15 cellular contexts compared by ENCODE assay signal in genomic region chr4:158816953-158817352, GRCh38. TPM values are rescaled to one million over a fixed set of nuclear protein-coding genes. Genes with fewer than 3 reads are reported as not detected.
A peak's percentile ranks its signal among the peaks of the same experiment; 100 is the strongest.
DNase-seq lines count a peak whose midpoint lies in the region; ATAC-seq, FAIRE-seq and TF ChIP-seq lines count a peak whose summit lies in the region.
"Had no signal": no experiment of that assay in that cellular context is flagged by ENCODE, and none has a peak within 500 bp of the region (broad histone marks: within the 10 kb centered on the region; RNA-seq: fewer than 3 reads in every experiment).

No MANE protein-coding gene starts in this region.

- CTCF ChIA-PET in GM12878 (lab: Yijun Ruan, JAX), result interaction anchor here (0.7 to 2.1 kb wide), 2 partner anchors 13 to 35 kb away, joined by 4 to 5 read pairs; no protein-coding TSS in a partner anchor

- no peak for TF ChIP-seq RAD21 in GM12878 (IDR thresholded peaks at IDR 0.05; ENCODE audit: insufficient read depth, low read depth, low read length)

- peak; percentile 75 for FAIRE-seq in GM12878 (lab: Jason Lieb, UNC)

- POLR2A ChIA-PET in GM12878 (lab: Charles Lee), result interaction anchor here (3.3 kb wide), 1 partner anchor 8 kb away, joined by 12 read pairs; no protein-coding TSS in a partner anchor

- DNase-seq in CD1c-positive myeloid dendritic cell (ENCODE audit: extremely low spot score) (peak; percentile 64), GM12878 (ENCODE audit: low read depth, low spot score) (no peak), left ventricle myocardium superior (no peak), NCI-H2171 (lab: John Stamatoyannopoulos, UW) (no peak), prostate gland (ENCODE audit: low spot score) (no peak)
- DNase-seq: activated naive CD8-positive, alpha-beta T cell treated with anti-CD3 and anti-CD28 coated beads, Interleukin-2, amount 50 U/mL, for 24 hours; caudate nucleus; gastrocnemius medialis; Kasumi-1; NCI-H2029 had no signal

- peaks cover 7% of the 10 kb centered on the region for H3K79me2 ChIP-seq in GM12878 (ENCODE audit: control insufficient read depth, insufficient read depth, low read length)

- no peaks in the 10 kb centered on the region for H4K20me1 ChIP-seq in GM12878 (ENCODE audit: control insufficient read depth, insufficient read depth)

- peak; percentile 39 for ATAC-seq in GM19372 (IDR thresholded peaks at IDR 0.05; ENCODE audit: low read depth, unreplicated experiment)
- ATAC-seq in HG03571 (IDR thresholded peaks at IDR 0.05; ENCODE audit: unreplicated experiment), result peak; percentile 29
- peak; percentile 56 for ATAC-seq in GM12878
- no peak for ATAC-seq in left ventricle myocardium superior
- no peak for ATAC-seq in HG03135 (IDR thresholded peaks at IDR 0.05; ENCODE audit: unreplicated experiment)
- ATAC-seq: gastrocnemius medialis had no signal

- H3K9ac ChIP-seq in GM12878 (ENCODE audit: control insufficient read depth, insufficient read depth, low read length), result no peak overlapping the region

- no peak for TF ChIP-seq EP300 in GM12878 (IDR thresholded peaks at IDR 0.05; ENCODE audit: borderline replicate concordance in 1 of 2, control insufficient read depth in 1 of 2, low read depth in 2 of 2, low read length in 2 of 2)

- TF ChIP-seq POLR2A in GM12878 (IDR thresholded peaks at IDR 0.05; ENCODE audit: low read depth, low read length), result no peak
- TF ChIP-seq POLR2A in prostate gland (IDR thresholded peaks at IDR 0.05), result no peak

- H3K9me3 ChIP-seq in GM12878 (replicated peaks; ENCODE audit: control insufficient read depth, insufficient read depth, low read length) (no peaks in the 10 kb centered on the region; the same call in 2 of the 3 replicates), prostate gland (no peaks in the 10 kb centered on the region)
- H3K9me3 ChIP-seq: gastrocnemius medialis, SJSA1, suprapubic skin had no signal

- no peaks in the 10 kb centered on the region for H3K36me3 ChIP-seq in GM12878 (ENCODE audit: control insufficient read depth in 2 of 2, insufficient read depth in 2 of 2, low read length in 1 of 2)
- no peaks in the 10 kb centered on the region for H3K36me3 ChIP-seq in prostate gland
- H3K36me3 ChIP-seq: gastrocnemius medialis, SJSA1, suprapubic skin had no signal

- intact Hi-C loops in GM12878 (cut with micrococcal nuclease; ENCODE audit: unreplicated experiment) (no loop called here), left ventricle myocardium superior (cut with micrococcal nuclease) (no loop called here), prostate gland (cut with DNase I) (no loop called here)

- RAD21 ChIA-PET in GM12878 (lab: Charles Lee; ENCODE audit: unreplicated experiment), result interaction anchor here (0.7 kb wide), 1 partner anchor 8 kb away, joined by 3 read pairs; no protein-coding TSS in a partner anchor

- no peak overlapping the region for H2AFZ ChIP-seq in GM12878 (ENCODE audit: control insufficient read depth, low read depth, low read length)

- SMC1A ChIA-PET in GM12878 (lab: Charles Lee; ENCODE audit: uncharacterized antibody, unreplicated experiment), result interaction anchor here (0.6 to 2.8 kb wide), 6 partner anchors 10 to 247 kb away, joined by 3 to 22 read pairs (median 4); no protein-coding TSS in a partner anchor

- H3K4me3 ChIP-seq in GM12878, result no peak overlapping the region
- no peak overlapping the region for H3K4me3 ChIP-seq in prostate gland
- H3K4me3 ChIP-seq: gastrocnemius medialis, SJSA1, suprapubic skin had no signal

- TF ChIP-seq CTCF in GM12878 (IDR thresholded peaks at IDR 0.05 in 2 of 3, conservative IDR thresholded peaks at IDR 0.05 in 1 of 3; ENCODE audit: control insufficient read depth in 2 of 3, extremely low read depth in 1 of 3, insufficient read depth in 1 of 3, low read depth in 3 of 3, low read length in 3 of 3) (no peak), prostate gland (IDR thresholded peaks at IDR 0.05) (no peak)

- H3K27ac ChIP-seq in GM12878 (ENCODE audit: control insufficient read depth, insufficient read depth) (no peak overlapping the region), prostate gland (no peak overlapping the region)
- H3K27ac ChIP-seq: SJSA1, suprapubic skin had no signal

- WGBS in GM12878 (ENCODE audit: insufficient coverage, insufficient replicate concordance, low lambda C conversion rate, missing lambda C conversion rate), result 0% methylated on average over 1 of the region's 1 CpG
- WGBS in prostate gland, result 89% methylated on average over 1 of the region's 1 CpG

- no peaks in the 10 kb centered on the region for H3K27me3 ChIP-seq in GM12878 (replicated peaks in 1 of 2; ENCODE audit: control insufficient read depth in 2 of 2, insufficient read depth in 2 of 2, low read length in 1 of 2)
- no peaks in the 10 kb centered on the region for H3K27me3 ChIP-seq in prostate gland (replicated peaks; ENCODE audit: insufficient read depth)
- H3K27me3 ChIP-seq: gastrocnemius medialis, SJSA1, suprapubic skin had no signal

- in situ Hi-C loops in GM12878 (cut with MboI), result no loop called here

- no peak overlapping the region for H3K4me2 ChIP-seq in GM12878 (ENCODE audit: control insufficient read depth, insufficient read depth)

- H3K4me1 ChIP-seq in GM12878 (ENCODE audit: control insufficient read depth, insufficient read depth, low read length) (peaks cover 2% of the 10 kb centered on the region; the same call in 1 of the 2 replicates), prostate gland (replicated peaks) (peaks cover 7% of the 10 kb centered on the region)

- BruUV-seq in GM12878 (replicated peaks; lab: Mats Ljungman, UMichigan), result no TSS peak

TF ChIP-seq in GM12878, 131 proteins besides CTCF, POLR2A, EP300 and RAD21:
- TF ChIP-seq PKNOX1 (IDR thresholded peaks at IDR 0.05), result peak; percentile 19; the same call in 1 of the 2 replicates
- TF ChIP-seq IKZF2 (IDR thresholded peaks at IDR 0.05), result peak; percentile 44 to 57; a peak in 2 of 4 replicates
- TF ChIP-seq SPI1 (IDR thresholded peaks at IDR 0.05; ENCODE audit: borderline replicate concordance, insufficient read depth, low read depth, low read length), result no peak
- peak; percentile 83 for TF ChIP-seq NR2F1 (conservative IDR thresholded peaks at IDR 0.05)
- peak; percentile 74 for TF ChIP-seq MEF2B (IDR thresholded peaks at IDR 0.05; ENCODE audit: partially characterized antibody, poor library complexity, severe bottlenecking)
- 0 out of 2 replicates have a peak, but pooled peaks have one; percentile 26 for TF ChIP-seq SMARCA5 (IDR thresholded peaks at IDR 0.05)
- peak; percentile 51 for TF ChIP-seq RAD51 (IDR thresholded peaks at IDR 0.05)
- TF ChIP-seq DPF2 (IDR thresholded peaks at IDR 0.05), result 0 out of 2 replicates have a peak, but pooled peaks have one; percentile 22
- TF ChIP-seq BCL11A (IDR thresholded peaks at IDR 0.05; ENCODE audit: low read depth, low read length), result no peak
- TF ChIP-seq BHLHE40 (IDR thresholded peaks at IDR 0.05; ENCODE audit: borderline replicate concordance in 1 of 2, low read depth in 2 of 2, low read length in 1 of 2), result peak; percentile 70 to 81; a peak in 3 of 4 replicates
- TF ChIP-seq, protein P1, sequence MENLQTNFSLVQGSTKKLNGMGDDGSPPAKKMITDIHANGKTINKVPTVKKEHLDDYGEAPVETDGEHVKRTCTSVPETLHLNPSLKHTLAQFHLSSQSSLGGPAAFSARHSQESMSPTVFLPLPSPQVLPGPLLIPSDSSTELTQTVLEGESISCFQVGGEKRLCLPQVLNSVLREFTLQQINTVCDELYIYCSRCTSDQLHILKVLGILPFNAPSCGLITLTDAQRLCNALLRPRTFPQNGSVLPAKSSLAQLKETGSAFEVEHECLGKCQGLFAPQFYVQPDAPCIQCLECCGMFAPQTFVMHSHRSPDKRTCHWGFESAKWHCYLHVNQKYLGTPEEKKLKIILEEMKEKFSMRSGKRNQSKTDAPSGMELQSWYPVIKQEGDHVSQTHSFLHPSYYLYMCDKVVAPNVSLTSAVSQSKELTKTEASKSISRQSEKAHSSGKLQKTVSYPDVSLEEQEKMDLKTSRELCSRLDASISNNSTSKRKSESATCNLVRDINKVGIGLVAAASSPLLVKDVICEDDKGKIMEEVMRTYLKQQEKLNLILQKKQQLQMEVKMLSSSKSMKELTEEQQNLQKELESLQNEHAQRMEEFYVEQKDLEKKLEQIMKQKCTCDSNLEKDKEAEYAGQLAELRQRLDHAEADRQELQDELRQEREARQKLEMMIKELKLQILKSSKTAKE (IDR thresholded peaks at IDR 0.05; ENCODE audit: low read depth, poor library complexity, severe bottlenecking), result peak; percentile 20
- no peak for TF ChIP-seq ZSCAN29 (IDR thresholded peaks at IDR 0.05)

RNA-seq across cellular contexts. Expression of gene FNIP2, which starts 48.1 kb away (rescaled TPM):
- 7.1 and 7.9 TPM in 2 replicates for total RNA-seq in GM12878 (2013; cell fraction: nucleolus; rRNA removed)
- 0.17 and 0.22 TPM in 2 replicates for total RNA-seq in GM12878 (2014; rRNA removed)
- total RNA-seq in GM12878 (2014; rRNA removed; fragmentation: Illumina TruSeq; extraction: Trizol), result 0.23 and 0.27 TPM in 2 replicates
- 0.32 and 0.38 TPM in 2 replicates for total RNA-seq in GM12878 (2021)
- polyA plus RNA-seq in GM12878 (2011; ENCODE audit: low read depth), result 0.92 TPM
- 0.32 and 0.38 TPM in 2 replicates for polyA plus RNA-seq in GM12878 (2011; rRNA removed)
- polyA plus RNA-seq in GM12878 (2011; cell fraction: cytosol; rRNA removed), result 0.25 TPM in 2 replicates
- 0.21 and 0.23 TPM in 2 replicates for polyA plus RNA-seq in GM12878 (2011; cell fraction: nucleus; rRNA removed)
- polyA plus RNA-seq in GM12878 (2012), result 1.8 and 2.2 TPM in 2 replicates
- polyA plus RNA-seq in GM12878 (2014; fragmentation: Illumina TruSeq; extraction: Trizol), result 0.11 and 0.12 TPM in 2 replicates
- under 1 TPM; 0.03 to 0.04 TPM for polyA plus RNA-seq in GM12878 (2014; fragmentation: Nextera tagmentation; extraction: Ambion mirVana)
- polyA plus RNA-seq in GM12878 (2014; rRNA removed), result 0.06 and 0.20 TPM in 2 replicates
- under 1 TPM; 0.12 to 0.13 TPM for polyA plus RNA-seq in GM12878 (2016; fragmentation: Nextera tagmentation; extraction: Ambion mirVana)
- polyA minus RNA-seq in GM12878 (2011; rRNA and poly(A)+ RNA removed), result 0.57 and 1.8 TPM in 2 replicates
- 0.13 and 0.31 TPM in 2 replicates for polyA minus RNA-seq in GM12878 (2011; cell fraction: cytosol; rRNA and poly(A)+ RNA removed)
- 0.36 and 0.86 TPM in 2 replicates for polyA minus RNA-seq in GM12878 (2011; cell fraction: nucleus; rRNA and poly(A)+ RNA removed)
- 50.7 TPM for total RNA-seq in left ventricle myocardium superior
- total RNA-seq in prostate gland, result 10 to 100 TPM; 31.1 to 39.8 TPM

Comparison
In these comparisons a context has a peak if more than half of its experiments do, and no peak if none do; other contexts are left out.
1. ATAC-seq: peak in GM19372 (single experiment), HG03571 (single experiment) and GM12878 (single experiment); none in left ventricle myocardium superior (single experiment) and HG03135 (single experiment).